Comparison of ENCODE assay signal across 2 cellular contexts in the genomic region with DNA sequence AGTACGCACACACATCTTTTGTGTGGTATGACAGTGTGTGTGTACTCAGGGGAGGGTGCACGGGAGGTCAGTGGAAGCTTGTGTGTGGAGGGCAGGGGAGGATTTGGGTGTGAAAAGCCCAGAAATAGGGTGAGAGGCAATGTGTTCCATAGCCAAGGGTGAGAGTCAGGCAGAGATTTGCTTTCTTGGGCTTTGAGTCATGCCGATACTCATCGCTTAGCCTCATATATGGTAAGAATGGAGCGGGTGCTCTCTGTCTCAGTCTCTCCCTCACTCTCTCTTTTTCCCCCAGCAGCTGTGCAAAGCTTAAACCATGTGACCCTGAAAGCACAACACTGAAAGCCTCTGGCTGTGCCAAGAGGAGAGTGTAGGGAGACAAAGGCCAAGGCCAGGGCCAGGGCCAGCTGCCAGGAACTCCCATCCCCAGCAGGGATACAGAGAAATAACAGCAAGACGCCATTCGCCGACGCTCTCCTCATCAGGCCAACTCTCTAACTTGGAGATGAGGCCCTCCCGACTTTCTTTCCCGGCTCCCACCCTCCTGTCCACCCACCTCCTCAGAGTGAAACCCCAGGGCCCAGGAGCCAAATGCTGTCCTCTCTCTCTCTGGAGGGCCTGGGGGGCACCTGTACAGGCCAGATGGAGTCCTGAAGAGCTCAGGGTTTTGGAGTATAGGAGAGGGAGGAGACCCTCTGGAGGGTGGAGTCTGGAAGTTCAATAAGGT.
TF ChIP-seq lines count a peak whose summit lies in the region.

No MANE protein-coding gene starts in this region.

TF ChIP-seq in K562, 482 proteins besides CTCF, POLR2A, EP300 and RAD21 (continues in another document):
- TF ChIP-seq NUFIP1 (IDR thresholded peaks at IDR 0.05; ENCODE audit: partially characterized antibody) (no peak), ILK (tag; IDR thresholded peaks at IDR 0.05; ENCODE audit: borderline replicate concordance, low read depth) (no peak), FOXJ3 (CRISPR knock-in tag; IDR thresholded peaks at IDR 0.05) (no peak), EHMT2 (IDR thresholded peaks at IDR 0.05) (no peak), KDM2B (CRISPR knock-in tag; IDR thresholded peaks at IDR 0.05) (no peak), SMAD3 (CRISPR knock-in tag; conservative IDR thresholded peaks at IDR 0.05) (no peak), ZNF717 (CRISPR knock-in tag; IDR thresholded peaks at IDR 0.05) (no peak), MAFK (IDR thresholded peaks at IDR 0.05; ENCODE audit: low read length) (no peak)
- TF ChIP-seq, protein P1, sequence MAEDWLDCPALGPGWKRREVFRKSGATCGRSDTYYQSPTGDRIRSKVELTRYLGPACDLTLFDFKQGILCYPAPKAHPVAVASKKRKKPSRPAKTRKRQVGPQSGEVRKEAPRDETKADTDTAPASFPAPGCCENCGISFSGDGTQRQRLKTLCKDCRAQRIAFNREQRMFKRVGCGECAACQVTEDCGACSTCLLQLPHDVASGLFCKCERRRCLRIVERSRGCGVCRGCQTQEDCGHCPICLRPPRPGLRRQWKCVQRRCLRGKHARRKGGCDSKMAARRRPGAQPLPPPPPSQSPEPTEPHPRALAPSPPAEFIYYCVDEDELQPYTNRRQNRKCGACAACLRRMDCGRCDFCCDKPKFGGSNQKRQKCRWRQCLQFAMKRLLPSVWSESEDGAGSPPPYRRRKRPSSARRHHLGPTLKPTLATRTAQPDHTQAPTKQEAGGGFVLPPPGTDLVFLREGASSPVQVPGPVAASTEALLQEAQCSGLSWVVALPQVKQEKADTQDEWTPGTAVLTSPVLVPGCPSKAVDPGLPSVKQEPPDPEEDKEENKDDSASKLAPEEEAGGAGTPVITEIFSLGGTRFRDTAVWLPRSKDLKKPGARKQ (CRISPR knock-in tag; IDR thresholded peaks at IDR 0.05): no peak
- TF ChIP-seq, protein P2, sequence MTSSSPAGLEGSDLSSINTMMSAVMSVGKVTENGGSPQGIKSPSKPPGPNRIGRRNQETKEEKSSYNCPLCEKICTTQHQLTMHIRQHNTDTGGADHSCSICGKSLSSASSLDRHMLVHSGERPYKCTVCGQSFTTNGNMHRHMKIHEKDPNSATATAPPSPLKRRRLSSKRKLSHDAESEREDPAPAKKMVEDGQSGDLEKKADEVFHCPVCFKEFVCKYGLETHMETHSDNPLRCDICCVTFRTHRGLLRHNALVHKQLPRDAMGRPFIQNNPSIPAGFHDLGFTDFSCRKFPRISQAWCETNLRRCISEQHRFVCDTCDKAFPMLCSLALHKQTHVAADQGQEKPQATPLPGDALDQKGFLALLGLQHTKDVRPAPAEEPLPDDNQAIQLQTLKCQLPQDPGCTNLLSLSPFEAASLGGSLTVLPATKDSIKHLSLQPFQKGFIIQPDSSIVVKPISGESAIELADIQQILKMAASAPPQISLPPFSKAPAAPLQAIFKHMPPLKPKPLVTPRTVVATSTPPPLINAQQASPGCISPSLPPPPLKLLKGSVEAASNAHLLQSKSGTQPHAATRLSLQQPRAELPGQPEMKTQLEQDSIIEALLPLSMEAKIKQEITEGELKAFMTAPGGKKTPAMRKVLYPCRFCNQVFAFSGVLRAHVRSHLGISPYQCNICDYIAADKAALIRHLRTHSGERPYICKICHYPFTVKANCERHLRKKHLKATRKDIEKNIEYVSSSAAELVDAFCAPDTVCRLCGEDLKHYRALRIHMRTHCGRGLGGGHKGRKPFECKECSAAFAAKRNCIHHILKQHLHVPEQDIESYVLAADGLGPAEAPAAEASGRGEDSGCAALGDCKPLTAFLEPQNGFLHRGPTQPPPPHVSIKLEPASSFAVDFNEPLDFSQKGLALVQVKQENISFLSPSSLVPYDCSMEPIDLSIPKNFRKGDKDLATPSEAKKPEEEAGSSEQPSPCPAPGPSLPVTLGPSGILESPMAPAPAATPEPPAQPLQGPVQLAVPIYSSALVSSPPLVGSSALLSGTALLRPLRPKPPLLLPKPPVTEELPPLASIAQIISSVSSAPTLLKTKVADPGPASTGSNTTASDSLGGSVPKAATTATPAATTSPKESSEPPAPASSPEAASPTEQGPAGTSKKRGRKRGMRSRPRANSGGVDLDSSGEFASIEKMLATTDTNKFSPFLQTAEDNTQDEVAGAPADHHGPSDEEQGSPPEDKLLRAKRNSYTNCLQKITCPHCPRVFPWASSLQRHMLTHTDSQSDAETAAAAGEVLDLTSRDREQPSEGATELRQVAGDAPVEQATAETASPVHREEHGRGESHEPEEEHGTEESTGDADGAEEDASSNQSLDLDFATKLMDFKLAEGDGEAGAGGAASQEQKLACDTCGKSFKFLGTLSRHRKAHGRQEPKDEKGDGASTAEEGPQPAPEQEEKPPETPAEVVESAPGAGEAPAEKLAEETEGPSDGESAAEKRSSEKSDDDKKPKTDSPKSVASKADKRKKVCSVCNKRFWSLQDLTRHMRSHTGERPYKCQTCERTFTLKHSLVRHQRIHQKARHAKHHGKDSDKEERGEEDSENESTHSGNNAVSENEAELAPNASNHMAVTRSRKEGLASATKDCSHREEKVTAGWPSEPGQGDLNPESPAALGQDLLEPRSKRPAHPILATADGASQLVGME (CRISPR knock-in tag; IDR thresholded peaks at IDR 0.05): no peak
- TF ChIP-seq, protein P3, sequence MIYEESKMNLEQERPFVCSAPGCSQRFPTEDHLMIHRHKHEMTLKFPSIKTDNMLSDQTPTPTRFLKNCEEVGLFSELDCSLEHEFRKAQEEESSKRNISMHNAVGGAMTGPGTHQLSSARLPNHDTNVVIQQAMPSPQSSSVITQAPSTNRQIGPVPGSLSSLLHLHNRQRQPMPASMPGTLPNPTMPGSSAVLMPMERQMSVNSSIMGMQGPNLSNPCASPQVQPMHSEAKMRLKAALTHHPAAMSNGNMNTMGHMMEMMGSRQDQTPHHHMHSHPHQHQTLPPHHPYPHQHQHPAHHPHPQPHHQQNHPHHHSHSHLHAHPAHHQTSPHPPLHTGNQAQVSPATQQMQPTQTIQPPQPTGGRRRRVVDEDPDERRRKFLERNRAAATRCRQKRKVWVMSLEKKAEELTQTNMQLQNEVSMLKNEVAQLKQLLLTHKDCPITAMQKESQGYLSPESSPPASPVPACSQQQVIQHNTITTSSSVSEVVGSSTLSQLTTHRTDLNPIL (CRISPR knock-in tag; IDR thresholded peaks at IDR 0.05): no peak
- TF ChIP-seq, protein P4, sequence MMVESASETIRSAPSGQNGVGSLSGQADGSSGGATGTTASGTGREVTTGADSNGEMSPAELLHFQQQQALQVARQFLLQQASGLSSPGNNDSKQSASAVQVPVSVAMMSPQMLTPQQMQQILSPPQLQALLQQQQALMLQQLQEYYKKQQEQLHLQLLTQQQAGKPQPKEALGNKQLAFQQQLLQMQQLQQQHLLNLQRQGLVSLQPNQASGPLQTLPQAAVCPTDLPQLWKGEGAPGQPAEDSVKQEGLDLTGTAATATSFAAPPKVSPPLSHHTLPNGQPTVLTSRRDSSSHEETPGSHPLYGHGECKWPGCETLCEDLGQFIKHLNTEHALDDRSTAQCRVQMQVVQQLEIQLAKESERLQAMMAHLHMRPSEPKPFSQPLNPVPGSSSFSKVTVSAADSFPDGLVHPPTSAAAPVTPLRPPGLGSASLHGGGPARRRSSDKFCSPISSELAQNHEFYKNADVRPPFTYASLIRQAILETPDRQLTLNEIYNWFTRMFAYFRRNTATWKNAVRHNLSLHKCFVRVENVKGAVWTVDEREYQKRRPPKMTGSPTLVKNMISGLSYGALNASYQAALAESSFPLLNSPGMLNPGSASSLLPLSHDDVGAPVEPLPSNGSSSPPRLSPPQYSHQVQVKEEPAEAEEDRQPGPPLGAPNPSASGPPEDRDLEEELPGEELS (CRISPR knock-in tag; IDR thresholded peaks at IDR 0.05; ENCODE audit: borderline replicate concordance): no peak

TF ChIP-seq in HEK293T, 16 proteins besides CTCF, POLR2A, EP300 and RAD21:
- TF ChIP-seq BHLHE40 (IDR thresholded peaks at IDR 0.05; ENCODE audit: borderline replicate concordance) (no peak), FOXA1 (IDR thresholded peaks at IDR 0.05) (no peak), ARNT (IDR thresholded peaks at IDR 0.05) (no peak), ELF4 (IDR thresholded peaks at IDR 0.05) (no peak), SP1 (IDR thresholded peaks at IDR 0.05) (no peak), NFRKB (IDR thresholded peaks at IDR 0.05) (no peak), L3MBTL2 (conservative IDR thresholded peaks at IDR 0.05) (no peak), FOXK2 (IDR thresholded peaks at IDR 0.05) (no peak)
- TF ChIP-seq, protein P5, sequence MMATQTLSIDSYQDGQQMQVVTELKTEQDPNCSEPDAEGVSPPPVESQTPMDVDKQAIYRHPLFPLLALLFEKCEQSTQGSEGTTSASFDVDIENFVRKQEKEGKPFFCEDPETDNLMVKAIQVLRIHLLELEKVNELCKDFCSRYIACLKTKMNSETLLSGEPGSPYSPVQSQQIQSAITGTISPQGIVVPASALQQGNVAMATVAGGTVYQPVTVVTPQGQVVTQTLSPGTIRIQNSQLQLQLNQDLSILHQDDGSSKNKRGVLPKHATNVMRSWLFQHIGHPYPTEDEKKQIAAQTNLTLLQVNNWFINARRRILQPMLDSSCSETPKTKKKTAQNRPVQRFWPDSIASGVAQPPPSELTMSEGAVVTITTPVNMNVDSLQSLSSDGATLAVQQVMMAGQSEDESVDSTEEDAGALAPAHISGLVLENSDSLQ (IDR thresholded peaks at IDR 0.05): no peak
TF ChIP-seq in HEK293T: peak in this region for 0.
